Comparison of ENCODE assay signal across 7 cellular contexts in genomic region chr2:199457147-199458016, GRCh38. TPM values are rescaled to one million over a fixed set of nuclear protein-coding genes. Genes with fewer than 3 reads are reported as not detected.
DNase-seq lines count a peak whose midpoint lies in the region; ATAC-seq, FAIRE-seq and TF ChIP-seq lines count a peak whose summit lies in the region.

Gene SATB2, minus strand, starts transcription at chr2:199457939. Its CDS starts 1,902 bp downstream, at chr2:199456037.

- peaks cover 31% of the 10 kb centered on the region for H3K23me2 ChIP-seq in H1 (ENCODE audit: low read depth, low read length)

- no peak for TF ChIP-seq EP300 in H1 (IDR thresholded peaks at IDR 0.05; ENCODE audit: borderline replicate concordance in 1 of 2, low read depth in 2 of 2, low read length in 2 of 2)

- DNase-seq in DMS53 treated with DMSO at 0.1 percent for 48 hours (lab: John Stamatoyannopoulos, UW; ENCODE audit: unreplicated experiment): peak; percentile 50
- DNase-seq in HUDEP-2 (lab: John Stamatoyannopoulos, UW; ENCODE audit: unreplicated experiment in 76 of 76): peak in 55 of 76 experiments; percentile 13 to 72 (median 45)
- DNase-seq in H1 (ENCODE audit: low read depth in 1 of 2, low spot score in 2 of 2): peak in 1 of 2 experiments; percentile 74
- DNase-seq in naive thymus-derived CD8-positive, alpha-beta T cell: no peak

- H2BK5ac ChIP-seq in H1 (ENCODE audit: low read depth, low read length): peak within 1 kb of the TSS; percentile 74; the same call in 1 of the 2 replicates

- peak within 1 kb of the TSS; percentile 69 for H3K4ac ChIP-seq in H1 (replicated peaks; ENCODE audit: insufficient read length, low read depth, low read length)

- no peak for TF ChIP-seq POLR2A in H1 (IDR thresholded peaks at IDR 0.05; ENCODE audit: control extremely low read depth in 1 of 2, low read depth in 2 of 2, low read length in 2 of 2)

- ATAC-seq in SK-N-SH treated with all-trans-retinoic acid at 6 μM for 48 hours (peak; percentile 16), HG02938 (IDR thresholded peaks at IDR 0.05; ENCODE audit: unreplicated experiment) (no peak), GM21515 (IDR thresholded peaks at IDR 0.05; ENCODE audit: unreplicated experiment) (no peak)
- no peak for ATAC-seq in naive thymus-derived CD8-positive, alpha-beta T cell

- H3K9me3 ChIP-seq in H1 (ENCODE audit: insufficient read depth in 2 of 2, low read depth in 1 of 2, low read length in 1 of 2): no peaks in the 10 kb centered on the region

- no peak within 1 kb of the TSS for H4K5ac ChIP-seq in H1 (ENCODE audit: insufficient read length, low read depth, low read length)

- H3K4me1 Mint-ChIP-seq in naive thymus-derived CD8-positive, alpha-beta T cell: peaks cover 11 to 35% (median 28%) of the 10 kb centered on the region in 4 donors

- no peaks in the 10 kb centered on the region for H3K79me1 ChIP-seq in H1 (ENCODE audit: low read depth, low read length)

- H3K27ac ChIP-seq in H1 (ENCODE audit: low read depth, low read length): no peak within 1 kb of the TSS

- peaks cover 0 to 18% (median 7%) of the 10 kb centered on the region in 4 experiments; a peak in 5 of 7 replicates for H3K4me1 ChIP-seq in H1 (replicated peaks in 1 of 4; ENCODE audit: control insufficient read depth in 3 of 4, insufficient read depth in 4 of 4, low read length in 3 of 4)

- peak within 1 kb of the TSS in 2 of 4 experiments; percentile 29 to 38; a peak in 3 of 7 replicates for H3K9ac ChIP-seq in H1 (replicated peaks in 1 of 4; ENCODE audit: extremely low read depth in 1 of 4, low read depth in 3 of 4, low read length in 3 of 4)

- H2AK5ac ChIP-seq in H1 (ENCODE audit: low read depth, low read length): no peak within 1 kb of the TSS

- peaks cover 10 to 56% (median 33%) of the 10 kb centered on the region in 4 experiments; a peak in 6 of 7 replicates for H3K27me3 ChIP-seq in H1 (replicated peaks in 1 of 4; ENCODE audit: control insufficient read depth in 3 of 4, extremely low read depth in 1 of 4, insufficient read depth in 3 of 4, low read length in 3 of 4)

- no peak for FAIRE-seq in H1 (lab: Jason Lieb, UNC)

- TF ChIP-seq RAD21 in H1 (IDR thresholded peaks at IDR 0.05 in 1 of 2, conservative IDR thresholded peaks at IDR 0.05 in 1 of 2; ENCODE audit: low read depth in 2 of 2, low read length in 2 of 2): no peak

- peak within 1 kb of the TSS; percentile 41; the same call in 1 of the 2 replicates for H2BK12ac ChIP-seq in H1 (ENCODE audit: low read depth, low read length)

- H2BK120ac ChIP-seq in H1 (replicated peaks; ENCODE audit: low read depth, low read length): no peak within 1 kb of the TSS

- H3K4me3 ChIP-seq in H1 (ENCODE audit: extremely low read depth in 1 of 4, insufficient read depth in 2 of 4, low read depth in 3 of 4, low read length in 4 of 4): peak within 1 kb of the TSS; percentile 60 to 73 (median 64)

- no peaks in the 10 kb centered on the region for H3K79me2 ChIP-seq in H1 (ENCODE audit: control insufficient read depth in 1 of 2, insufficient read depth in 2 of 2, low read length in 2 of 2)

- H2BK20ac ChIP-seq in H1 (ENCODE audit: low read length): no peak within 1 kb of the TSS

- peaks cover 0 to 19% (median 9%) of the 10 kb centered on the region in 9 donors for H3K9me3 Mint-ChIP-seq in naive thymus-derived CD8-positive, alpha-beta T cell

- POLR2A ChIA-PET in H1 (lab: Charles Lee; ENCODE audit: partially characterized antibody): interaction anchor here (3.5 kb wide), 1 partner anchor 12 kb away, joined by 32 read pairs; no protein-coding TSS in a partner anchor
- POLR2A ChIA-PET in naive thymus-derived CD8-positive, alpha-beta T cell (lab: Charles Lee): no interaction called here

- peaks cover 4 to 6% (median 5%) of the 10 kb centered on the region in 3 donors for H3K36me3 Mint-ChIP-seq in naive thymus-derived CD8-positive, alpha-beta T cell

- peak within 1 kb of the TSS; percentile 90 for H3K18ac ChIP-seq in H1 (ENCODE audit: extremely low read depth, low read length)

- H3K14ac ChIP-seq in H1 (ENCODE audit: insufficient read length): no peak within 1 kb of the TSS

- peaks cover 39 to 71% (median 54%) of the 10 kb centered on the region in 5 donors for H3K27me3 Mint-ChIP-seq in naive thymus-derived CD8-positive, alpha-beta T cell

- H2BK15ac ChIP-seq in H1 (ENCODE audit: low read length): no peak within 1 kb of the TSS; the same call in 1 of the 2 replicates

- CTCF ChIA-PET in H1 (lab: Charles Lee; ENCODE audit: partially characterized antibody): interaction anchor here (1.0 to 1.8 kb wide), 3 partner anchors 10 to 28 kb away, joined by 3 to 5 read pairs (median 4); no protein-coding TSS in a partner anchor

- no peak within 1 kb of the TSS for H3K23ac ChIP-seq in H1 (ENCODE audit: insufficient read length)

- WGBS in H1 (ENCODE audit: extremely low coverage in 1 of 2, insufficient coverage in 1 of 2, insufficient read length in 1 of 2, insufficient replicate concordance in 2 of 2, low coverage in 1 of 2, low lambda C conversion rate in 2 of 2, missing lambda C conversion rate in 1 of 2), 2 experiments: 3% methylated on average over 30 of the region's 61 CpGs; no CpG with 5 or more reads in 1 of the 2 experiments

- H4K20me1 ChIP-seq in H1 (replicated peaks in 1 of 2; ENCODE audit: control insufficient read depth in 1 of 2, insufficient read depth in 2 of 2, low read length in 2 of 2): no peaks in the 10 kb centered on the region

- no peak for TF ChIP-seq CTCF in H1 (IDR thresholded peaks at IDR 0.05; ENCODE audit: control extremely low read depth in 1 of 3, insufficient read depth in 1 of 3, low read depth in 1 of 3, low read length in 3 of 3)

- H3K36me3 ChIP-seq in H1 (ENCODE audit: control insufficient read depth in 2 of 4, insufficient read depth in 4 of 4, low read length in 3 of 4): no peaks in the 10 kb centered on the region

- peak within 1 kb of the TSS; percentile 71 to 96 (median 82) for H3K4me3 Mint-ChIP-seq in naive thymus-derived CD8-positive, alpha-beta T cell

- peak within 1 kb of the TSS in 1 of 10 donors; percentile 91 for H3K27ac Mint-ChIP-seq in naive thymus-derived CD8-positive, alpha-beta T cell

- H4K8ac ChIP-seq in H1 (ENCODE audit: extremely low read depth, insufficient read depth, low read length): peak within 1 kb of the TSS; percentile 81

- H4K91ac ChIP-seq in H1 (replicated peaks; ENCODE audit: insufficient read length, low read length): peak within 1 kb of the TSS; percentile 57

- H3K56ac ChIP-seq in H1 (replicated peaks; ENCODE audit: insufficient read length, low read depth, low read length): peak within 1 kb of the TSS; percentile 11

- H2AFZ ChIP-seq in H1 (ENCODE audit: low read length): 0 out of 2 replicates have a peak within 1 kb of the TSS, but pooled peaks have one; percentile 52

- peak within 1 kb of the TSS; percentile 76 to 99 for H3K4me2 ChIP-seq in H1 (ENCODE audit: insufficient read depth in 1 of 2, low read depth in 2 of 2, low read length in 2 of 2)

TF ChIP-seq in SK-N-SH treated with all-trans-retinoic acid at 6 μM for 48 hours, 23 proteins besides CTCF, POLR2A, EP300 and RAD21 (continues in another document):
- TF ChIP-seq PATZ1 (CRISPR knock-in tag; IDR thresholded peaks at IDR 0.05; ENCODE audit: borderline replicate concordance): no peak
- TF ChIP-seq CSDC2 (CRISPR knock-in tag; IDR thresholded peaks at IDR 0.05): no peak
- no peak for TF ChIP-seq ZFP30 (CRISPR knock-in tag; IDR thresholded peaks at IDR 0.05)

TF ChIP-seq in H1, 55 proteins besides CTCF, POLR2A, EP300 and RAD21 (continues in another document):
- TF ChIP-seq CHD2 (IDR thresholded peaks at IDR 0.05; ENCODE audit: low read length): no peak
- TF ChIP-seq HDAC2 (IDR thresholded peaks at IDR 0.05; ENCODE audit: borderline replicate concordance in 1 of 2, low read depth in 2 of 2, low read length in 2 of 2): no peak
- peak; percentile 53; the same call in 1 of the 2 replicates for TF ChIP-seq RBBP5 (IDR thresholded peaks at IDR 0.05; ENCODE audit: borderline replicate concordance, low read depth, low read length)
- no peak for TF ChIP-seq BRCA1 (IDR thresholded peaks at IDR 0.05; ENCODE audit: low read depth, low read length)
- no peak for TF ChIP-seq CREB1 (IDR thresholded peaks at IDR 0.05)
- no peak for TF ChIP-seq KDM5A (IDR thresholded peaks at IDR 0.05; ENCODE audit: low read length)
- TF ChIP-seq SP4 (IDR thresholded peaks at IDR 0.05; ENCODE audit: low read length): no peak
- no peak for TF ChIP-seq BCL11A (IDR thresholded peaks at IDR 0.05; ENCODE audit: low read depth in 2 of 2, low read length in 2 of 2)
- no peak for TF ChIP-seq POU5F1 (IDR thresholded peaks at IDR 0.05; ENCODE audit: low read depth, low read length)
- peak; percentile 54 for TF ChIP-seq MAX (IDR thresholded peaks at IDR 0.05)
- peak; percentile 78 for TF ChIP-seq KDM4A (IDR thresholded peaks at IDR 0.05; ENCODE audit: low read depth, low read length, severe bottlenecking)
- TF ChIP-seq SAP30 (IDR thresholded peaks at IDR 0.05; ENCODE audit: insufficient read depth, insufficient replicate concordance, low read length): no peak
- no peak for TF ChIP-seq USF2 (IDR thresholded peaks at IDR 0.05; ENCODE audit: low read length)
- TF ChIP-seq POLR2AphosphoS5 (IDR thresholded peaks at IDR 0.05; ENCODE audit: low read depth, low read length): no peak
- TF ChIP-seq RXRA (IDR thresholded peaks at IDR 0.05; ENCODE audit: insufficient read depth, low read depth, low read length): no peak

RNA-seq across cellular contexts. Expression of gene SATB2, which starts in this region (rescaled TPM):
- total RNA-seq in H1 (2021; fragmentation: NEBNext Ultra II Directional; extraction: Animal tissue kit (Norgen Biotek cat#: 25700)): 5.1 and 5.7 TPM in 2 replicates
- 1.3 and 1.4 TPM in 2 replicates for polyA plus RNA-seq in H1 (2011; rRNA removed)
- 1.6 TPM for polyA plus RNA-seq in H1 (2011; cell fraction: cytosol; rRNA removed)
- 4.4 TPM for polyA plus RNA-seq in H1 (2011; cell fraction: nucleus; rRNA removed)
- 1.4 to 3.3 TPM (median 2.1 TPM) in 4 replicates for polyA plus RNA-seq in H1 (2012, experiment 1 of 2)
- polyA plus RNA-seq in H1 (2012, experiment 2 of 2): 0.41 TPM
- 2.7 TPM for polyA plus RNA-seq in H1 (2013, experiment 1 of 2)
- 2.7 TPM for polyA plus RNA-seq in H1 (2013, experiment 2 of 2)
- 4.3 and 6.1 TPM in 2 replicates for polyA minus RNA-seq in H1 (2011; rRNA and poly(A)+ RNA removed)
- 2.6 TPM for polyA minus RNA-seq in H1 (2011; cell fraction: cytosol; rRNA and poly(A)+ RNA removed)
- 12.3 TPM for polyA minus RNA-seq in H1 (2011; cell fraction: nucleus; rRNA and poly(A)+ RNA removed)
- under 1 TPM; 0.49 to 0.74 TPM for total RNA-seq in naive thymus-derived CD8-positive, alpha-beta T cell
- under 1 TPM in 2 of 3 donors, not detected in 1; 0.02 to 0.43 TPM for polyA plus RNA-seq in naive thymus-derived CD8-positive, alpha-beta T cell

Comparison
In these comparisons a context has a peak if more than half of its experiments do, and no peak if none do; other contexts are left out.
1. DNase-seq: peak in DMS53 treated with DMSO at 0.1 percent for 48 hours (single experiment) and HUDEP-2 (55 of 76); none in naive thymus-derived CD8-positive, alpha-beta T cell (0 of 10).